ENCODE assay signal across 8 cellular contexts in the genomic region with DNA sequence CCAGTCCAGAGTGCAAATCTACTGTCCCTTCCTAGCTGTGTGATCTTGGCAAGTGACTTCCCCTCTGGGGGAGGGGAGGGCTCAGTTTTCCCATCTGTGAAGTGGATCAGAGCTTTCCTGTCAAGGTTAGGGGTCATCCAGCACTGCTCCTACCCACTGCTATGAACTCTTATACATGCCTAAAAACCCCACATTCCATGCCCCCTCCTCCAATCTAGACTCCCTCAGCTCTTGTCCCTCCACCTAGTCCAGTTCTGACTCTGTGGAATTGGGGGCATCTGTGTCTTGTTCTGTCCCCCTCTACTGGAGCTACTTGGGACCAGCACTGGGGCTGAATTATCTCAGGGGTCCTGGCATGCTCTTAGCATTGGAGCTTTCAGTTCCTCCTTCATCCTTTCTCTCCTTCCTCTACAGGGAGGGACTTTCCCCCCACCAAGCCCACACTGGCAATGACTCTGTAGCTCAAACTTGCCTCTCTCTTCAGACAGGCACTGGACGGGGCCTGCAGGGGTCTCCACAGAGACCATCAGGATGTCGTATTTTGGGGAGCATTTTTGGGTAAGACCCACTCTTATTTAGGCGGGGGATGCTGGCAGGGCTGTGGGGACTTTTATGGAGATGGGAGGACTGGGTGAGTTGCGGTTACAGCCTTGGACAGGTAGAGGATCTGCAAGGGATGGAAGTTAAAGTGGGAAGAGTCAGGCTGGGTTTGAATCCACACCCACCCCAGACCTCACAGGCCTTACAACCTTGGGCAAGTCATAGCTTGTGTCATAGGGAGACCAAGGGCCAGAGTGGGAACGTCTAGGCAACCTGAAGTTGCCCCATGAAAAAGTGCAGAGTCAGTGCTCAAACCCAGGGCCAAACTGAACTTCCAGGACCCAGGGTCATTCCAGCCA. TPM values are rescaled to one million over a fixed set of nuclear protein-coding genes. Genes with fewer than 3 reads are reported as not detected.
A peak's percentile ranks its signal among the peaks of the same experiment; 100 is the strongest.
DNase-seq lines count a peak whose midpoint lies in the region; ATAC-seq and TF ChIP-seq lines count a peak whose summit lies in the region.

No MANE protein-coding gene starts in this region.

- H3K27ac ChIP-seq in OCI-LY7 (ENCODE audit: low read depth, low read length, poor library complexity, severe bottlenecking) = peak overlapping the region; percentile 93
- H3K27ac ChIP-seq in left ventricle myocardium inferior (replicated peaks) = no peak overlapping the region

- peak overlapping the region; percentile 80 for H3K4me2 ChIP-seq in OCI-LY7 (ENCODE audit: low read length)

- H3K4me3 ChIP-seq in OCI-LY7 (ENCODE audit: low read depth, low read length, poor library complexity, severe bottlenecking) (peak overlapping the region; percentile 54), left ventricle myocardium inferior (no peak overlapping the region)

- H3K9me3 ChIP-seq in OCI-LY7 (ENCODE audit: low read length) (no peaks in the 10 kb centered on the region), left ventricle myocardium inferior (replicated peaks) (no peaks in the 10 kb centered on the region)

- H2AFZ ChIP-seq in OCI-LY7 (ENCODE audit: low read length) = no peak overlapping the region

- no peaks in the 10 kb centered on the region for H3K27me3 Mint-ChIP-seq in naive B cell
- peaks cover 15% of the 10 kb centered on the region for H3K27me3 Mint-ChIP-seq in HFFc6 (ENCODE audit: insufficient read depth)

- H3K4me1 ChIP-seq in OCI-LY7 (ENCODE audit: insufficient read depth, low read length, poor library complexity, severe bottlenecking) = peaks cover 62% of the 10 kb centered on the region
- no peaks in the 10 kb centered on the region for H3K4me1 ChIP-seq in left ventricle myocardium inferior

- peak overlapping the region; percentile 68 to 93 (median 87) for H3K4me3 Mint-ChIP-seq in naive B cell
- no peak overlapping the region for H3K4me3 Mint-ChIP-seq in HFFc6

- H3K4me1 Mint-ChIP-seq in naive B cell (peaks cover 46 to 82% (median 73%) of the 10 kb centered on the region in 3 donors), HFFc6 (ENCODE audit: low read depth) (peaks cover 6% of the 10 kb centered on the region)

- H3K36me3 ChIP-seq in OCI-LY7 (ENCODE audit: insufficient read depth, low read length) (peaks cover 61% of the 10 kb centered on the region), left ventricle myocardium inferior (no peaks in the 10 kb centered on the region)

- POLR2A ChIA-PET in OCI-LY7 (lab: Charles Lee) = interaction anchor here (0.6 to 1.3 kb wide), 2 partner anchors 12 to 34 kb away, joined by 3 to 7 read pairs; no protein-coding TSS in a partner anchor

- no peaks in the 10 kb centered on the region for H4K20me1 ChIP-seq in OCI-LY7 (ENCODE audit: insufficient read depth, low read length)

- H3K36me3 Mint-ChIP-seq in naive B cell (peaks cover 11% of the 10 kb centered on the region in 2 donors), HFFc6 (ENCODE audit: low read depth) (no peaks in the 10 kb centered on the region)

- BruUV-seq in OCI-LY7 (replicated peaks; lab: Mats Ljungman, UMichigan) = no TSS peak

- DNase-seq in OCI-LY7 (ENCODE audit: low spot score) = peak; percentile 89
- DNase-seq in naive B cell = peak; percentile 85
- no peak for DNase-seq in LoVo (ENCODE audit: low spot score)
- no peak for DNase-seq in left ventricle myocardium inferior
- no peak for DNase-seq in dedifferentiated amniotic fluid mesenchymal stem cell (ENCODE audit: extremely low spot score)
- no peak for DNase-seq in HFFc6

- intact Hi-C loops in OCI-LY7 (cut with micrococcal nuclease; ENCODE audit: unreplicated experiment) (loop anchor here (2.0 to 10.0 kb wide), 4 partner anchors 16 to 448 kb away; a partner anchor contains a TSS), left ventricle myocardium inferior (cut with micrococcal nuclease) (no loop called here)

- H3K27ac Mint-ChIP-seq in naive B cell (peak overlapping the region; percentile 86 to 99 (median 97)), HFFc6 (no peak overlapping the region)

- ATAC-seq in GM18502 (IDR thresholded peaks at IDR 0.05; ENCODE audit: poor library complexity, unreplicated experiment) = peak; percentile 53
- peak; percentile 54 for ATAC-seq in HG02610 (IDR thresholded peaks at IDR 0.05; ENCODE audit: unreplicated experiment)
- peak; percentile 77 to 78 for ATAC-seq in naive B cell (ENCODE audit: low read depth in 2 of 2)

- peaks cover 4% of the 10 kb centered on the region for H3K27me3 ChIP-seq in left ventricle myocardium inferior (ENCODE audit: low read depth)

- H3K9me2 ChIP-seq in OCI-LY7 (ENCODE audit: insufficient read depth, low read length) = no peaks in the 10 kb centered on the region

- peaks cover 36% of the 10 kb centered on the region for H3K79me2 ChIP-seq in OCI-LY7 (ENCODE audit: insufficient read depth, low read depth, low read length)

- H3K9me3 Mint-ChIP-seq in naive B cell = no peaks in the 10 kb centered on the region
- no peaks in the 10 kb centered on the region for H3K9me3 Mint-ChIP-seq in HFFc6

- CTCF ChIA-PET in OCI-LY7 (lab: Charles Lee; ENCODE audit: unreplicated experiment) = interaction anchor here (0.5 to 1.9 kb wide), 11 partner anchors 9 to 259 kb away, joined by 3 to 7 read pairs (median 3); a partner anchor contains a TSS

- peak; percentile 83 for TF ChIP-seq CTCF in OCI-LY7 (conservative IDR thresholded peaks at IDR 0.05; ENCODE audit: low read length)
- no peak for TF ChIP-seq CTCF in left ventricle myocardium inferior (IDR thresholded peaks at IDR 0.05; ENCODE audit: borderline replicate concordance)
- TF ChIP-seq CTCF in HFFc6 (IDR thresholded peaks at IDR 0.05) = no peak

RNA-seq across cellular contexts. Expression of a gene that starts 3.6 kb away (rescaled TPM):
- 80.6 and 85.6 TPM in 2 replicates for total RNA-seq in OCI-LY7 (2014; rRNA removed; shearing (Covaris generic))
- total RNA-seq in OCI-LY7 (2022) (107 and 115 TPM in 2 replicates), left ventricle myocardium inferior (0.71 TPM)
- polyA plus RNA-seq in naive B cell (ENCODE audit: low read depth in 6 of 6) = 10 to 100 TPM; 10.1 to 52.1 (median 25.2) TPM
- total RNA-seq in HFFc6 (2021; fragmentation: NEBNext Ultra II Directional; extraction: Animal tissue kit (Norgen Biotek cat#: 25700)) = 1 to 10 TPM in 1 of 6 experiments, under 1 TPM in 5; 0.31 to 1.1 (median 0.40) TPM

RNA-seq across cellular contexts. Expression of a gene that starts 35.6 kb away (rescaled TPM):
- total RNA-seq in OCI-LY7 (2014; rRNA removed; shearing (Covaris generic)) = 11.5 and 31.6 TPM in 2 replicates
- 53.1 and 61.1 TPM in 2 replicates for total RNA-seq in OCI-LY7 (2022)
- 10 to 100 TPM; 22.4 to 44.0 (median 26.0) TPM for polyA plus RNA-seq in naive B cell (ENCODE audit: low read depth in 6 of 6)
- total RNA-seq in left ventricle myocardium inferior = 21.4 TPM
- 10 to 100 TPM; 56.0 to 77.9 (median 68.2) TPM for total RNA-seq in HFFc6 (2021; fragmentation: NEBNext Ultra II Directional; extraction: Animal tissue kit (Norgen Biotek cat#: 25700))

RNA-seq across cellular contexts. Expression of a gene that starts 40.1 kb away (rescaled TPM):
- not detected in 2 replicates for total RNA-seq in OCI-LY7 (2014; rRNA removed; shearing (Covaris generic))
- total RNA-seq in OCI-LY7 (2022) (not detected in 2 replicates), left ventricle myocardium inferior (not detected)
- polyA plus RNA-seq in naive B cell (ENCODE audit: low read depth in 6 of 6) = not detected
- total RNA-seq in HFFc6 (2021; fragmentation: NEBNext Ultra II Directional; extraction: Animal tissue kit (Norgen Biotek cat#: 25700)) = not detected

Comparison
In these comparisons a context has a peak if more than half of its experiments do, and no peak if none do; other contexts are left out.
1. DNase-seq: peak in OCI-LY7 (single experiment) and naive B cell (single experiment); none in LoVo (single experiment), left ventricle myocardium inferior (single experiment), dedifferentiated amniotic fluid mesenchymal stem cell (single experiment) and HFFc6 (single experiment).
2. RNA of a gene that starts 3.6 kb away (total RNA-seq): 80.6 to 115 TPM in OCI-LY7; 0.71 TPM in left ventricle myocardium inferior (single experiment) and 0.31 to 1.1 TPM in HFFc6; every median in the first group is over 10 times any median in the second.
3. Peak in every context shown above with its lines, with median percentiles within 50 percentile points of each other: ATAC-seq.